In genomic region chr20:34468956-34469355, GRCh38 we compare ENCODE assay signal across 17 cellular contexts.
"Had no signal": no experiment of that assay in that cellular context is flagged by ENCODE, and none has a peak within 500 bp of the region (broad histone marks: within the 10 kb centered on the region; RNA-seq: fewer than 3 reads in every experiment).

No MANE protein-coding gene starts in this region.

- H3K4me1 ChIP-seq: pancreas had no signal

- H3K36me3 Mint-ChIP-seq: activated naive CD8-positive, alpha-beta T cell had no signal

- H3K9me3 Mint-ChIP-seq: activated CD4-positive, alpha-beta T cell treated with anti-CD3 and anti-CD28 coated beads, Interleukin-2, amount 10 ng/mL, durations not matched to agents 24 days and 14 days; naive B cell; stimulated activated naive B cell treated with anti-CD40 and anti-IgM and Interleukin-4, amounts not matched to agents 10 μg/mL and 1 μg/mL and 100 μg/mL, for 72 hours; T-cell had no signal

- H3K9me3 ChIP-seq: left lung, neutrophil, pancreas, SK-N-SH had no signal

- H3K4me3 Mint-ChIP-seq: activated CD4-positive, alpha-beta T cell treated with anti-CD3 and anti-CD28 coated beads, Interleukin-2, amount 10 ng/mL, durations not matched to agents 24 days and 14 days; activated naive CD8-positive, alpha-beta T cell; stimulated activated naive B cell treated with anti-CD40 and anti-IgM and Interleukin-4, amounts not matched to agents 10 μg/mL and 1 μg/mL and 100 μg/mL, for 72 hours; T-cell had no signal

- DNase-seq: activated CD4-positive, alpha-beta T cell treated with anti-CD3 and anti-CD28 coated beads, Interleukin-2, amount 10 ng/mL, durations not matched to agents 24 days and 14 days; activated CD8-positive, alpha-beta memory T cell treated with anti-CD3 and anti-CD28 coated beads, Interleukin-2, amount 50 U/mL, for 4 hours; activated gamma-delta T cell; activated T-cell treated with anti-CD3 and anti-CD28 coated beads, Interleukin-2, amount 50 U/mL, for 48 hours; dermis blood vessel endothelial cell; effector memory CD4-positive, alpha-beta T cell; foreskin fibroblast; left lung; naive B cell; pancreas; SK-N-SH; stimulated activated naive B cell treated with anti-CD40 and anti-IgM and Interleukin-4, amounts not matched to agents 10 μg/mL and 1 μg/mL and 100 μg/mL, for 72 hours; T-cell; T-helper 9 cell had no signal

- H3K27ac Mint-ChIP-seq: activated CD4-positive, alpha-beta T cell treated with anti-CD3 and anti-CD28 coated beads, Interleukin-2, amount 10 ng/mL, durations not matched to agents 24 days and 14 days; activated naive CD8-positive, alpha-beta T cell; T-cell had no signal

- H3K27ac ChIP-seq: left lung, neutrophil, pancreas had no signal

- H3K4me3 ChIP-seq: left lung, pancreas had no signal

- ATAC-seq: left lung; pancreas; sciatic nerve; stimulated activated naive B cell treated with anti-CD40 and anti-IgM and Interleukin-4, amounts not matched to agents 10 μg/mL and 1 μg/mL and 100 μg/mL, for 72 hours; T-cell had no signal

- H3K27me3 Mint-ChIP-seq: activated CD4-positive, alpha-beta T cell treated with anti-CD3 and anti-CD28 coated beads, Interleukin-2, amount 10 ng/mL, durations not matched to agents 24 days and 14 days; activated naive CD8-positive, alpha-beta T cell; naive B cell; stimulated activated naive B cell treated with anti-CD40 and anti-IgM and Interleukin-4, amounts not matched to agents 10 μg/mL and 1 μg/mL and 100 μg/mL, for 72 hours; T-cell had no signal

- H3K27me3 ChIP-seq: left lung, neutrophil, pancreas had no signal
